ENCODE assay signal across 8 cellular contexts in the genomic region with DNA sequence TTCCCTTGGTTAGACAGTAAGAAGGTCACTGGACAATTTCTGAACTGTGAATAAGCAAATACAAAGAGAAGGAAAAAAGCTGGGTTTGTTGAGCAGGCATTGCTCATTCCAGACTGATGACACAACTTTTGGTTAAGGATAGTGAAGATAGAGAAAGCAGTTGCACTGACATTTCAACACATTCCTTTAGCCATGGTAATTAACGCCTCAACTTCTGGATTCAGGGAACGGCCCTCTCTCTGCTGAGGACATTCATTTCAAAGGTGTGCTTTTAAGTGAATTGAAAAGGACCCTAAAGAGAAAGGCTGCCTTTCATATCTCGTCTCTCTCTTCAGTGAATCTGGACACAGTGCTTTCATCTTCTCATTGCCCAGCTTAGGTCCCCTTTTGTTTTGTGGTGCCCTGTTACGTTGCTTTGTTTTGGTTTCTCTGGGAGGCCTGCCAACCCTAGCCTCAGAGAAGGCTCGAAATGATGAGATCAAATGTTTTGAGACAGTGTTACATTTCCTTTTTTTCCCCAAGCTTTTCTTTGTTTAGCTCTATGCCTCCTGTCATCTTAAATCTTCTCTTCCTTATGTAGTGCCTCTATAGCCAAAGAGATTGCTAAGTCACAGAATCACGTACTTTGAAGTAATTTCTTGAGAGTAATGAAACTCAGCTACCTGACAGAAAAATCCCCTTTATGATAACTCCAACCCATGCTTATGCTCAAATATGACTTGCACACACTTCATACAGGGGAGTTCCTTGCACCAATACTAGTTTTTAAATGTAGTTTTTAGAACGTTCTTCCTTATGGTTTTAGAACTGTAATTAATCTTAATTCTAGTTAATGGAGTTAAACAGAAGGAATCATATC.
A peak's percentile ranks its signal among the peaks of the same experiment; 100 is the strongest.
DNase-seq lines count a peak whose midpoint lies in the region; ATAC-seq, FAIRE-seq and TF ChIP-seq lines count a peak whose summit lies in the region.

No MANE protein-coding gene starts in this region.

- CTCF ChIA-PET in CD4-positive, alpha-beta T cell (lab: Charles Lee), result interaction anchor here (1.3 kb wide), 1 partner anchor 15 kb away, joined by 4 read pairs; no protein-coding TSS in a partner anchor

- DNase-seq in CD4-positive, alpha-beta T cell, result peak in 4 of 10 experiments; percentile 8 to 24 (median 15)
- peak; percentile 90 for DNase-seq in HCEC 1CT
- peak; percentile 92 to 95 for DNase-seq in foreskin keratinocyte
- DNase-seq in stimulated activated CD8-positive, alpha-beta memory T cell treated with anti-CD3 and anti-CD28 coated beads, Interleukin-4, amount 100 ng/mL, for 48 hours, result peak; percentile 43
- no peak for DNase-seq in NCI-H2171 treated with DMSO at 0.1 percent for 48 hours (lab: John Stamatoyannopoulos, UW)
- DNase-seq in D721Med (ENCODE audit: insufficient read length, low spot score), result no peak

- H3K4me3 ChIP-seq in WI38 (ENCODE audit: low read depth, low read length), result peak overlapping the region; percentile 57

- no peaks in the 10 kb centered on the region for H3K27me3 ChIP-seq in CD4-positive, alpha-beta T cell (ENCODE audit: control insufficient read depth, insufficient read depth, low read length)
- no peaks in the 10 kb centered on the region for H3K27me3 ChIP-seq in foreskin keratinocyte

- H3K27me3 Mint-ChIP-seq in CD4-positive, alpha-beta T cell, result no peaks in the 10 kb centered on the region

- peak overlapping the region; percentile 50 for H3K27ac Mint-ChIP-seq in CD4-positive, alpha-beta T cell

- FAIRE-seq in D721Med (lab: Jason Lieb, UNC), result no peak

- H3K27ac ChIP-seq in CD4-positive, alpha-beta T cell (ENCODE audit: low read depth, low read length), result no peak overlapping the region
- H3K27ac ChIP-seq in foreskin keratinocyte, result peak overlapping the region; percentile 83

- POLR2A ChIA-PET in CD4-positive, alpha-beta T cell (lab: Charles Lee), result interaction anchor here (1.2 kb wide), 2 partner anchors 12 to 17 kb away, joined by 6 to 7 read pairs; no protein-coding TSS in a partner anchor

- H3K4me3 Mint-ChIP-seq in CD4-positive, alpha-beta T cell, result peak overlapping the region; percentile 31

- no peaks in the 10 kb centered on the region for H3K9me3 Mint-ChIP-seq in CD4-positive, alpha-beta T cell

- ATAC-seq in CD4-positive, alpha-beta T cell (ENCODE audit: poor library complexity), result peak; percentile 44
- peak; percentile 91 for ATAC-seq in foreskin keratinocyte
- no peak for ATAC-seq in HG03439 (IDR thresholded peaks at IDR 0.05; ENCODE audit: unreplicated experiment)

- H3K9me3 ChIP-seq in CD4-positive, alpha-beta T cell (ENCODE audit: control insufficient read depth, low read length), result no peaks in the 10 kb centered on the region

- intact Hi-C loops in CD4-positive, alpha-beta T cell (cut with DNase I, micrococcal nuclease), result no loop called here

- no peaks in the 10 kb centered on the region for H3K36me3 Mint-ChIP-seq in CD4-positive, alpha-beta T cell (ENCODE audit: low read depth)

- no peak for TF ChIP-seq CTCF in CD4-positive, alpha-beta T cell (IDR thresholded peaks at IDR 0.05)
- no peak for TF ChIP-seq CTCF in WI38 (IDR thresholded peaks at IDR 0.05; ENCODE audit: low read depth, low read length)
- TF ChIP-seq CTCF in foreskin keratinocyte (conservative IDR thresholded peaks at IDR 0.05), result no peak
- TF ChIP-seq CTCF in D721Med (IDR thresholded peaks at IDR 0.05; ENCODE audit: insufficient read depth, missing control alignments), result no peak

- peaks cover 17% of the 10 kb centered on the region for H3K4me1 ChIP-seq in foreskin keratinocyte

- H3K4me1 Mint-ChIP-seq in CD4-positive, alpha-beta T cell (ENCODE audit: low read depth), result peaks cover 40% of the 10 kb centered on the region

Comparison
In these comparisons a context has a peak if more than half of its experiments do, and no peak if none do; other contexts are left out.
1. DNase-seq: peak in HCEC 1CT (single experiment), foreskin keratinocyte (2 of 2) and stimulated activated CD8-positive, alpha-beta memory T cell treated with anti-CD3 and anti-CD28 coated beads, Interleukin-4, amount 100 ng/mL, for 48 hours (single experiment); none in NCI-H2171 treated with DMSO at 0.1 percent for 48 hours (single experiment) and D721Med (single experiment).